ENCODE assay signal across 16 cellular contexts in the genomic region with DNA sequence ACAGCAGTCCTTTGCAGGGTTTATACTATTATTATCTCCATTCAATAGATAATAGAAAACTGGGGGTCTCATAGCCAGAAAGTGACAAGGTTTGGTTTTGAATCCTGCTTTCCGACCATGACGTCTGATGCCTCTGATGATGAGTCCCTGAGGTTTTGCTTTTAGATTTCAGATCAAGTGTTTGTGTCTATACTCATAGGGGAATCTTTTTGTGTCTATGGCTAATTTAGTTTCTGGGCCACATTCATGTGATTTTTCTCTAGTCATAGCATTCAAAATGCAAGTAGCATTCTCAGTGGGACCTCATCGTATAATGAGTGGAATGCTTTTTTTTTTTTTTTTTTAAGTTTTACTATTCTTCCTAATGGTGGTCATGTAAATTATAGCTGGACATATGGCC.
DNase-seq lines count a peak whose midpoint lies in the region; ATAC-seq and TF ChIP-seq lines count a peak whose summit lies in the region.
"Had no signal": no experiment of that assay in that cellular context is flagged by ENCODE, and none has a peak within 500 bp of the region (broad histone marks: within the 10 kb centered on the region; RNA-seq: fewer than 3 reads in every experiment).

No MANE protein-coding gene starts in this region.

- no peak overlapping the region for H2AFZ ChIP-seq in PC-3 (ENCODE audit: low read length)

- H3K9me2 ChIP-seq in PC-3 (replicated peaks; ENCODE audit: low read length): no peaks in the 10 kb centered on the region

- peaks cover 9% of the 10 kb centered on the region for H3K36me3 Mint-ChIP-seq in activated naive CD4-positive, alpha-beta T cell treated with anti-CD3 and anti-CD28 coated beads for 36 hours (ENCODE audit: low read depth)
- peaks cover 51% of the 10 kb centered on the region for H3K36me3 Mint-ChIP-seq in activated naive CD4-positive, alpha-beta T cell treated with anti-CD3 and anti-CD28 coated beads, Interleukin-2, amount 10 ng/mL, durations not matched to agents 7 days and 5 days
- peaks cover 34% of the 10 kb centered on the region for H3K36me3 Mint-ChIP-seq in activated T-helper 2 cell treated with anti-CD3 and anti-CD28 coated beads, Interferon-gamma antibody, Interleukin-2, Interleukin-4, amounts not matched to agents 10 μg/mL and 5 μg/mL and 100 μg/mL, durations not matched to agents 14 hours and 24 hours and 36 hours (ENCODE audit: low read depth)

- H3K36me3 ChIP-seq in PC-3 (ENCODE audit: low read depth, low read length): no peaks in the 10 kb centered on the region
- peaks cover 3 to 24% (median 21%) of the 10 kb centered on the region in 4 donors for H3K36me3 ChIP-seq in stomach

- H3K9me3 ChIP-seq in PC-3 (ENCODE audit: low read length) (no peaks in the 10 kb centered on the region), stomach (no peaks in the 10 kb centered on the region)
- H3K9me3 ChIP-seq: esophagus squamous epithelium, left ventricle myocardium inferior, SJSA1 had no signal

- no peaks in the 10 kb centered on the region for H3K27me3 Mint-ChIP-seq in activated naive CD4-positive, alpha-beta T cell treated with anti-CD3 and anti-CD28 coated beads for 36 hours (ENCODE audit: low read depth)
- no peaks in the 10 kb centered on the region for H3K27me3 Mint-ChIP-seq in activated naive CD4-positive, alpha-beta T cell treated with anti-CD3 and anti-CD28 coated beads, Interleukin-2, amount 10 ng/mL, durations not matched to agents 7 days and 5 days
- no peaks in the 10 kb centered on the region for H3K27me3 Mint-ChIP-seq in activated T-helper 2 cell treated with anti-CD3 and anti-CD28 coated beads, Interferon-gamma antibody, Interleukin-2, Interleukin-4, amounts not matched to agents 10 μg/mL and 5 μg/mL and 100 μg/mL, durations not matched to agents 14 hours and 24 hours and 36 hours (ENCODE audit: low read depth)
- H3K27me3 Mint-ChIP-seq: central memory CD8-positive, alpha-beta T cell had no signal

- 81 to 90% (median 86%) methylated on average over 3 of the region's 3 CpGs for WGBS in stomach, 5 donors

- H3K27ac ChIP-seq in PC-3 (ENCODE audit: low read length) (no peak overlapping the region), stomach (no peak overlapping the region)
- H3K27ac ChIP-seq: esophagus squamous epithelium, left ventricle myocardium inferior, SJSA1 had no signal

- no peak overlapping the region for H3K4me3 Mint-ChIP-seq in activated naive CD4-positive, alpha-beta T cell treated with anti-CD3 and anti-CD28 coated beads for 36 hours
- no peak overlapping the region for H3K4me3 Mint-ChIP-seq in activated naive CD4-positive, alpha-beta T cell treated with anti-CD3 and anti-CD28 coated beads, Interleukin-2, amount 10 ng/mL, durations not matched to agents 7 days and 5 days
- no peak overlapping the region for H3K4me3 Mint-ChIP-seq in activated T-helper 2 cell treated with anti-CD3 and anti-CD28 coated beads, Interferon-gamma antibody, Interleukin-2, Interleukin-4, amounts not matched to agents 10 μg/mL and 5 μg/mL and 100 μg/mL, durations not matched to agents 14 hours and 24 hours and 36 hours (ENCODE audit: low read depth)
- H3K4me3 Mint-ChIP-seq: central memory CD8-positive, alpha-beta T cell had no signal

- H3K4me1 ChIP-seq in PC-3 (ENCODE audit: insufficient read depth, low read length) (no peaks in the 10 kb centered on the region), stomach (peaks cover 0 to 32% (median 14%) of the 10 kb centered on the region in 4 donors)
- H3K4me1 ChIP-seq: esophagus squamous epithelium, SJSA1 had no signal

- H3K9me3 Mint-ChIP-seq in activated naive CD4-positive, alpha-beta T cell treated with anti-CD3 and anti-CD28 coated beads for 36 hours: no peaks in the 10 kb centered on the region
- no peaks in the 10 kb centered on the region for H3K9me3 Mint-ChIP-seq in activated naive CD4-positive, alpha-beta T cell treated with anti-CD3 and anti-CD28 coated beads, Interleukin-2, amount 10 ng/mL, durations not matched to agents 7 days and 5 days
- no peaks in the 10 kb centered on the region for H3K9me3 Mint-ChIP-seq in activated T-helper 2 cell treated with anti-CD3 and anti-CD28 coated beads, Interferon-gamma antibody, Interleukin-2, Interleukin-4, amounts not matched to agents 10 μg/mL and 5 μg/mL and 100 μg/mL, durations not matched to agents 14 hours and 24 hours and 36 hours
- H3K9me3 Mint-ChIP-seq: central memory CD8-positive, alpha-beta T cell had no signal

- H3K79me2 ChIP-seq in PC-3 (ENCODE audit: low read length): peaks cover 12% of the 10 kb centered on the region; the same call in 1 of the 2 replicates

- no peaks in the 10 kb centered on the region for H4K20me1 ChIP-seq in PC-3 (ENCODE audit: low read length)

- peaks cover 70% of the 10 kb centered on the region for H3K4me1 Mint-ChIP-seq in activated naive CD4-positive, alpha-beta T cell treated with anti-CD3 and anti-CD28 coated beads for 36 hours (ENCODE audit: low read depth)
- H3K4me1 Mint-ChIP-seq in activated naive CD4-positive, alpha-beta T cell treated with anti-CD3 and anti-CD28 coated beads, Interleukin-2, amount 10 ng/mL, durations not matched to agents 7 days and 5 days: peaks cover 60% of the 10 kb centered on the region
- H3K4me1 Mint-ChIP-seq in activated T-helper 2 cell treated with anti-CD3 and anti-CD28 coated beads, Interferon-gamma antibody, Interleukin-2, Interleukin-4, amounts not matched to agents 10 μg/mL and 5 μg/mL and 100 μg/mL, durations not matched to agents 14 hours and 24 hours and 36 hours (ENCODE audit: low read depth): peaks cover 54% of the 10 kb centered on the region

- no peak for TF ChIP-seq EP300 in stomach (IDR thresholded peaks at IDR 0.05)

- peak overlapping the region; percentile 16 for H3K27ac Mint-ChIP-seq in activated naive CD4-positive, alpha-beta T cell treated with anti-CD3 and anti-CD28 coated beads for 36 hours
- H3K27ac Mint-ChIP-seq in activated naive CD4-positive, alpha-beta T cell treated with anti-CD3 and anti-CD28 coated beads, Interleukin-2, amount 10 ng/mL, durations not matched to agents 7 days and 5 days: no peak overlapping the region
- peak overlapping the region; percentile 51 for H3K27ac Mint-ChIP-seq in activated T-helper 2 cell treated with anti-CD3 and anti-CD28 coated beads, Interferon-gamma antibody, Interleukin-2, Interleukin-4, amounts not matched to agents 10 μg/mL and 5 μg/mL and 100 μg/mL, durations not matched to agents 14 hours and 24 hours and 36 hours

- no peak overlapping the region for H3K9ac ChIP-seq in PC-3 (ENCODE audit: low read length)

- H3F3A ChIP-seq in PC-3 (ENCODE audit: low read length, unreplicated experiment): no peaks in the 10 kb centered on the region

- H3K4me3 ChIP-seq in PC-3 (ENCODE audit: low read length): no peak overlapping the region
- H3K4me3 ChIP-seq in stomach: no peak overlapping the region
- H3K4me3 ChIP-seq: esophagus squamous epithelium, left ventricle myocardium inferior, SJSA1 had no signal

- peak; percentile 70 for DNase-seq in activated naive CD4-positive, alpha-beta T cell treated with anti-CD3 and anti-CD28 coated beads for 36 hours
- no peak for DNase-seq in activated naive CD4-positive, alpha-beta T cell treated with anti-CD3 and anti-CD28 coated beads, Interleukin-2, amount 10 ng/mL, durations not matched to agents 7 days and 5 days
- DNase-seq in GM19240 (ENCODE audit: insufficient read length, low spot score) (peak; percentile 6), PC-3 (no peak), stomach (no peak), NCI-H1105 treated with DMSO at 0.1 percent for 48 hours (lab: John Stamatoyannopoulos, UW) (no peak)
- no peak for DNase-seq in activated T-helper 2 cell treated with anti-CD3 and anti-CD28 coated beads, Interferon-gamma antibody, Interleukin-2, Interleukin-4, amounts not matched to agents 10 μg/mL and 5 μg/mL and 100 μg/mL, durations not matched to agents 14 hours and 24 hours and 36 hours (ENCODE audit: low spot score)
- peak; percentile 58 for DNase-seq in stimulated activated CD8-positive, alpha-beta memory T cell treated with anti-CD3 and anti-CD28 coated beads, Interleukin-4, amount 100 ng/mL, for 48 hours
- DNase-seq: activated CD4-positive, CD25-positive, alpha-beta regulatory T cell; esophagus squamous epithelium; left ventricle myocardium inferior; NCI-H82; retina; substantia nigra had no signal

- BruUV-seq in PC-3 (replicated peaks; lab: Mats Ljungman, UMichigan): no TSS peak

- H3K27me3 ChIP-seq in PC-3 (ENCODE audit: low read length) (no peaks in the 10 kb centered on the region), stomach (no peaks in the 10 kb centered on the region)
- H3K27me3 ChIP-seq: esophagus squamous epithelium, SJSA1 had no signal

- intact Hi-C loops in activated naive CD4-positive, alpha-beta T cell treated with anti-CD3 and anti-CD28 coated beads for 36 hours (cut with micrococcal nuclease): loop anchor here (1.0 to 2.0 kb wide), 3 partner anchors 8 to 48 kb away; no protein-coding TSS in a partner anchor
- intact Hi-C loops in activated T-helper 2 cell treated with anti-CD3 and anti-CD28 coated beads, Interferon-gamma antibody, Interleukin-2, Interleukin-4, amounts not matched to agents 10 μg/mL and 5 μg/mL and 100 μg/mL, durations not matched to agents 14 hours and 24 hours and 36 hours (cut with micrococcal nuclease): loop anchor here (1.0 to 2.0 kb wide), 2 partner anchors 8 to 34 kb away; no protein-coding TSS in a partner anchor
- intact Hi-C loops in PC-3 (cut with micrococcal nuclease): no loop called here
- intact Hi-C loops in stomach (cut with DNase I; ENCODE audit: low total_unique reads): no loop called here

- CTCF ChIA-PET in activated naive CD4-positive, alpha-beta T cell treated with anti-CD3 and anti-CD28 coated beads for 36 hours (lab: Charles Lee): interaction anchor here (1.1 kb wide), 1 partner anchor 13 kb away, joined by 3 read pairs; no protein-coding TSS in a partner anchor
- CTCF ChIA-PET in activated naive CD4-positive, alpha-beta T cell treated with anti-CD3 and anti-CD28 coated beads, Interleukin-2, amount 10 ng/mL, durations not matched to agents 7 days and 5 days (lab: Charles Lee): no interaction called here
- CTCF ChIA-PET in PC-3 (lab: Charles Lee): no interaction called here

- no peak for TF ChIP-seq POLR2A in stomach (IDR thresholded peaks at IDR 0.05)

- POLR2A ChIA-PET in PC-3 (lab: Charles Lee; ENCODE audit: unreplicated experiment): no interaction called here

- H3K4me2 ChIP-seq in PC-3 (ENCODE audit: low read length): no peak overlapping the region

- no peak for ATAC-seq in PC-3

- TF ChIP-seq CTCF in PC-3 (conservative IDR thresholded peaks at IDR 0.05; ENCODE audit: low read depth, low read length) (no peak), stomach (IDR thresholded peaks at IDR 0.05) (no peak)

Comparison
In these comparisons a context has a peak if more than half of its experiments do, and no peak if none do; other contexts are left out.
1. DNase-seq: peak in activated naive CD4-positive, alpha-beta T cell treated with anti-CD3 and anti-CD28 coated beads for 36 hours (single experiment), GM19240 (single experiment) and stimulated activated CD8-positive, alpha-beta memory T cell treated with anti-CD3 and anti-CD28 coated beads, Interleukin-4, amount 100 ng/mL, for 48 hours (single experiment); none in activated naive CD4-positive, alpha-beta T cell treated with anti-CD3 and anti-CD28 coated beads, Interleukin-2, amount 10 ng/mL, durations not matched to agents 7 days and 5 days (single experiment), activated T-helper 2 cell treated with anti-CD3 and anti-CD28 coated beads, Interferon-gamma antibody, Interleukin-2, Interleukin-4, amounts not matched to agents 10 μg/mL and 5 μg/mL and 100 μg/mL, durations not matched to agents 14 hours and 24 hours and 36 hours (single experiment), PC-3 (single experiment), stomach (single experiment) and NCI-H1105 treated with DMSO at 0.1 percent for 48 hours (single experiment).
2. intact Hi-C loops: an anchor here in activated naive CD4-positive, alpha-beta T cell treated with anti-CD3 and anti-CD28 coated beads for 36 hours (1.0 to 2.0 kb wide) and activated T-helper 2 cell treated with anti-CD3 and anti-CD28 coated beads, Interferon-gamma antibody, Interleukin-2, Interleukin-4, amounts not matched to agents 10 μg/mL and 5 μg/mL and 100 μg/mL, durations not matched to agents 14 hours and 24 hours and 36 hours (1.0 to 2.0 kb wide); none called in PC-3 and stomach.